Comparison of ENCODE assay signal across 9 cellular contexts in genomic region chr20:34562643-34563042, GRCh38. TPM values are rescaled to one million over a fixed set of nuclear protein-coding genes. Genes with fewer than 3 reads are reported as not detected.
A peak's percentile ranks its signal among the peaks of the same experiment; 100 is the strongest.
DNase-seq lines count a peak whose midpoint lies in the region; ATAC-seq and TF ChIP-seq lines count a peak whose summit lies in the region.
"Had no signal": no experiment of that assay in that cellular context is flagged by ENCODE, and none has a peak within 500 bp of the region (broad histone marks: within the 10 kb centered on the region; RNA-seq: fewer than 3 reads in every experiment).

No MANE protein-coding gene starts in this region.

- BruUV-seq in HCT116 (replicated peaks; lab: Mats Ljungman, UMichigan) = no TSS peak

- H2AFZ ChIP-seq in HCT116 (ENCODE audit: low read depth, low read length, poor library complexity, severe bottlenecking) = no peak overlapping the region

- H3K9ac ChIP-seq in HCT116 (ENCODE audit: low read length) = no peak overlapping the region

- CTCF ChIA-PET in CD8-positive, alpha-beta memory T cell (lab: Charles Lee) = interaction anchor here (1.2 to 1.4 kb wide), 4 partner anchors 22 to 250 kb away, joined by 3 read pairs; no protein-coding TSS in a partner anchor
- CTCF ChIA-PET in HCT116 (lab: Charles Lee) = interaction anchor here (1.1 to 1.5 kb wide), 6 partner anchors 13 to 372 kb away, joined by 3 to 9 read pairs (median 5); no protein-coding TSS in a partner anchor

- H3K4me1 ChIP-seq in CD8-positive, alpha-beta memory T cell (ENCODE audit: insufficient read depth, low read length) = peaks cover 5% of the 10 kb centered on the region
- H3K4me1 ChIP-seq in HCT116 (ENCODE audit: control insufficient read depth in 1 of 2, insufficient read depth in 2 of 2, low read length in 2 of 2) (no peaks in the 10 kb centered on the region), lower lobe of right lung (peaks cover 12% of the 10 kb centered on the region)

- peak; percentile 87 for ATAC-seq in HCT116
- no peak for ATAC-seq in lower lobe of right lung

- intact Hi-C loops in HCT116 (cut with micrococcal nuclease) = no loop called here
- intact Hi-C loops in lower lobe of right lung (cut with DNase I) = no loop called here

- no peak for DNase-seq in CD8-positive, alpha-beta memory T cell
- DNase-seq in HCT116 (ENCODE audit: low read depth, low spot score) = no peak
- DNase-seq in lower lobe of right lung = no peak
- no peak for DNase-seq in MV-4-11 (lab: John Stamatoyannopoulos, UW)
- DNase-seq in NCI-H446 (lab: John Stamatoyannopoulos, UW) = no peak
- no peak for DNase-seq in mesothelial cell of epicardium (ENCODE audit: low spot score in 2 of 2, unreplicated experiment in 2 of 2)
- no peak for DNase-seq in stimulated activated naive CD4-positive, alpha-beta T cell (lab: John Stamatoyannopoulos, UW)
- DNase-seq: activated CD4-positive, alpha-beta T cell treated with anti-CD3 and anti-CD28 coated beads, Interleukin-2, amount 50 U/mL, for 4 hours had no signal

- peak overlapping the region in 5 of 8 donors; percentile 12 to 95 (median 77) for H3K27ac Mint-ChIP-seq in CD8-positive, alpha-beta memory T cell
- no peak overlapping the region for H3K27ac Mint-ChIP-seq in mesothelial cell of epicardium

- H3K79me2 ChIP-seq in HCT116 (ENCODE audit: insufficient read depth, low read length) = no peaks in the 10 kb centered on the region

- no peaks in the 10 kb centered on the region for H3K27me3 ChIP-seq in CD8-positive, alpha-beta memory T cell (ENCODE audit: insufficient read depth, low read length, poor library complexity, severe bottlenecking)
- no peaks in the 10 kb centered on the region for H3K27me3 ChIP-seq in HCT116 (ENCODE audit: insufficient read depth, low read length)
- H3K27me3 ChIP-seq in lower lobe of right lung (ENCODE audit: low read depth) = no peaks in the 10 kb centered on the region

- TF ChIP-seq POLR2A in HCT116 (IDR thresholded peaks at IDR 0.05; ENCODE audit: borderline replicate concordance, extremely low read depth, insufficient read depth, insufficient read length) = no peak

- TF ChIP-seq CTCF in HCT116 (IDR thresholded peaks at IDR 0.05 in 2 of 3, conservative IDR thresholded peaks at IDR 0.05 in 1 of 3; ENCODE audit: borderline replicate concordance in 1 of 3, insufficient read depth in 1 of 3, low read depth in 2 of 3, low read length in 2 of 3) (peak; percentile 19 to 55 (median 54); a peak in 5 of 6 replicates), VCaP (conservative IDR thresholded peaks at IDR 0.05) (peak; percentile 31; the same call in 1 of the 2 replicates), lower lobe of right lung (IDR thresholded peaks at IDR 0.05) (peak; percentile 54), mesothelial cell of epicardium (IDR thresholded peaks at IDR 0.05; ENCODE audit: unreplicated experiment) (no peak)

- H3K27me3 Mint-ChIP-seq in CD8-positive, alpha-beta memory T cell = peaks cover 0 to 3% of the 10 kb centered on the region in 2 donors
- H3K27me3 Mint-ChIP-seq in mesothelial cell of epicardium (ENCODE audit: low read depth) = no peaks in the 10 kb centered on the region

- H3K4me1 Mint-ChIP-seq in CD8-positive, alpha-beta memory T cell = peaks cover 7 to 17% (median 10%) of the 10 kb centered on the region in 3 donors
- H3K4me1 Mint-ChIP-seq in mesothelial cell of epicardium = peaks cover 7% of the 10 kb centered on the region

- H3K4me2 ChIP-seq in HCT116 (ENCODE audit: low read length) = no peak overlapping the region

- no peak overlapping the region for H3K27ac ChIP-seq in CD8-positive, alpha-beta memory T cell (ENCODE audit: low read depth, low read length)
- H3K27ac ChIP-seq in HCT116 (ENCODE audit: low read depth, low read length) = no peak overlapping the region
- no peak overlapping the region for H3K27ac ChIP-seq in VCaP
- no peak overlapping the region for H3K27ac ChIP-seq in lower lobe of right lung

- RAD21 ChIA-PET in HCT116 (lab: Charles Lee; ENCODE audit: low non-redundant PET in 1 of 2, low total read pairs in 2 of 2, uncharacterized antibody in 2 of 2, unreplicated experiment in 2 of 2) = interaction anchor here (1.0 to 1.2 kb wide), 2 partner anchors 207 to 250 kb away, joined by 3 read pairs; no protein-coding TSS in a partner anchor

- H4K20me1 ChIP-seq in HCT116 (ENCODE audit: insufficient read depth) = no peaks in the 10 kb centered on the region

- H3K9me2 ChIP-seq in HCT116 (ENCODE audit: insufficient read depth) = no peaks in the 10 kb centered on the region

- no peaks in the 10 kb centered on the region for H3K9me3 ChIP-seq in CD8-positive, alpha-beta memory T cell (ENCODE audit: low read length)
- H3K9me3 ChIP-seq in HCT116 (ENCODE audit: control insufficient read depth in 1 of 2, insufficient read depth in 1 of 2, low read depth in 1 of 2, low read length in 2 of 2) (no peaks in the 10 kb centered on the region), lower lobe of right lung (no peaks in the 10 kb centered on the region)

- no peaks in the 10 kb centered on the region for H3K9me3 Mint-ChIP-seq in CD8-positive, alpha-beta memory T cell
- no peaks in the 10 kb centered on the region for H3K9me3 Mint-ChIP-seq in mesothelial cell of epicardium

- POLR2A ChIA-PET in CD8-positive, alpha-beta memory T cell (lab: Charles Lee) = no interaction called here
- POLR2A ChIA-PET in HCT116 (lab: Charles Lee) = no interaction called here

- no peak overlapping the region for H3K4me3 ChIP-seq in CD8-positive, alpha-beta memory T cell (ENCODE audit: low read length)
- no peak overlapping the region for H3K4me3 ChIP-seq in HCT116 (replicated peaks in 1 of 2; ENCODE audit: low read depth in 1 of 2, low read length in 2 of 2)
- no peak overlapping the region for H3K4me3 ChIP-seq in lower lobe of right lung

- H3K4me3 Mint-ChIP-seq in CD8-positive, alpha-beta memory T cell = no peak overlapping the region
- H3K4me3 Mint-ChIP-seq in mesothelial cell of epicardium = no peak overlapping the region

- H3K36me3 Mint-ChIP-seq in CD8-positive, alpha-beta memory T cell = peaks cover 0 to 10% (median 2%) of the 10 kb centered on the region in 3 donors
- peaks cover 4% of the 10 kb centered on the region for H3K36me3 Mint-ChIP-seq in mesothelial cell of epicardium

- peak; percentile 35 for TF ChIP-seq RAD21 in HCT116 (IDR thresholded peaks at IDR 0.05; ENCODE audit: low read depth)

- H3K36me3 ChIP-seq in CD8-positive, alpha-beta memory T cell (ENCODE audit: insufficient read depth, low read length) = no peaks in the 10 kb centered on the region
- H3K36me3 ChIP-seq in HCT116 (ENCODE audit: control insufficient read depth in 1 of 2, insufficient read depth in 2 of 2, low read length in 2 of 2) = no peaks in the 10 kb centered on the region
- H3K36me3 ChIP-seq in lower lobe of right lung = peaks cover 4% of the 10 kb centered on the region

TF ChIP-seq in HCT116, 20 proteins besides CTCF, POLR2A, EP300 and RAD21:
- no peak for TF ChIP-seq SP1 (IDR thresholded peaks at IDR 0.05; ENCODE audit: low read depth)
- TF ChIP-seq SRF (IDR thresholded peaks at IDR 0.05; ENCODE audit: low read depth) = no peak
- no peak for TF ChIP-seq ELF1 (IDR thresholded peaks at IDR 0.05; ENCODE audit: borderline replicate concordance, low read depth)
- TF ChIP-seq TCF7L2 (IDR thresholded peaks at IDR 0.05; ENCODE audit: borderline replicate concordance, extremely low read depth, insufficient read depth, insufficient read length) = peak; percentile 17
TF ChIP-seq in HCT116: peak in this region for 1.

RNA-seq across cellular contexts. Expression of gene MAP1LC3A, which starts 4.1 kb away (rescaled TPM):
- total RNA-seq in CD8-positive, alpha-beta memory T cell = 1 to 10 TPM; 1.5 to 1.7 TPM
- 8.5 TPM for polyA plus RNA-seq in CD8-positive, alpha-beta memory T cell
- total RNA-seq in HCT116 (2021; ENCODE audit: unreplicated experiment) (not detected), lower lobe of right lung (51.6 TPM), mesothelial cell of epicardium (36.0 to 42.2 TPM (median 37.8 TPM) in 3 replicates)
- 0.09 TPM in 1 of 2 replicates, not detected in the other for polyA plus RNA-seq in HCT116 (2012)

RNA-seq across cellular contexts. Expression of gene DYNLRB1, which starts 46.4 kb away (rescaled TPM):
- 10 to 100 TPM; 81.1 to 81.2 TPM for total RNA-seq in CD8-positive, alpha-beta memory T cell
- 315 TPM for polyA plus RNA-seq in CD8-positive, alpha-beta memory T cell
- 106 TPM for total RNA-seq in HCT116 (2021; ENCODE audit: unreplicated experiment)
- 264 and 265 TPM in 2 replicates for polyA plus RNA-seq in HCT116 (2012)
- total RNA-seq in lower lobe of right lung = 161 TPM
- total RNA-seq in mesothelial cell of epicardium = 95.9 to 101 TPM (median 96.7 TPM) in 3 replicates

Comparison
In these comparisons a context has a peak if more than half of its experiments do, and no peak if none do; other contexts are left out.
1. RNA of gene MAP1LC3A, which starts 4.1 kb away (total RNA-seq): 51.6 TPM in lower lobe of right lung (single experiment) and 36.0 to 42.2 TPM in mesothelial cell of epicardium; 1.5 to 1.7 TPM in CD8-positive, alpha-beta memory T cell and not detected in HCT116 (single experiment); every median in the first group is over 10 times any median in the second.